Comparison of ENCODE assay signal across 29 cellular contexts in genomic region chr19:16912780-16913179, GRCh38. TPM values are rescaled to one million over a fixed set of nuclear protein-coding genes. Genes with fewer than 3 reads are reported as not detected.
"Had no signal": no experiment of that assay in that cellular context is flagged by ENCODE, and none has a peak within 500 bp of the region (broad histone marks: within the 10 kb centered on the region; RNA-seq: fewer than 3 reads in every experiment).

No MANE protein-coding gene starts in this region.

- H3K36me3 ChIP-seq: neural progenitor cell, ovary, spleen, suprapubic skin, transverse colon, vagina had no signal

- H3K4me3 Mint-ChIP-seq: naive thymus-derived CD4-positive, alpha-beta T cell; natural killer cell; nephron; stimulated activated effector memory CD8-positive, alpha-beta T cell treated with anti-CD3 and anti-CD28 coated beads, Interleukin-12 subunit alpha, Interleukin-12 subunit beta, amount 100 ng/mL, for 72 hours; stimulated activated naive CD8-positive, alpha-beta T cell treated with anti-CD3 and anti-CD28 coated beads, Interleukin-15, amount 100 ng/mL, for 72 hours; type B pancreatic cell had no signal

- H3K4me3 ChIP-seq: neural progenitor cell, ovary, psoas muscle, skin epidermis, smooth muscle cell, spleen, suprapubic skin, testis, tibial artery, transverse colon, vagina had no signal

- H3K36me3 Mint-ChIP-seq: stimulated activated effector memory CD8-positive, alpha-beta T cell treated with anti-CD3 and anti-CD28 coated beads, Interleukin-12 subunit alpha, Interleukin-12 subunit beta, amount 100 ng/mL, for 72 hours had no signal

- H3K27me3 ChIP-seq: neural progenitor cell, ovary, suprapubic skin, testis, tibial artery, transverse colon, vagina had no signal

- H3K27ac Mint-ChIP-seq: natural killer cell; nephron; neural progenitor cell; progenitor cell of endocrine pancreas; stimulated activated effector memory CD8-positive, alpha-beta T cell treated with anti-CD3 and anti-CD28 coated beads, Interleukin-12 subunit alpha, Interleukin-12 subunit beta, amount 100 ng/mL, for 72 hours; type B pancreatic cell had no signal

- DNase-seq: naive thymus-derived CD4-positive, alpha-beta T cell; natural killer cell; occipital lobe; ovary; spleen; stimulated activated CD4-positive, alpha-beta T cell treated with anti-CD3 and anti-CD28 coated beads, Interleukin-12 subunit alpha, Interleukin-12 subunit beta, amount 100 ng/mL, for 4 hours; stimulated activated CD4-positive, alpha-beta T cell treated with anti-CD3 and anti-CD28 coated beads, Interleukin-1b, Interleukin-23, amount 100 ng/mL, for 48 hours; stimulated activated CD4-positive, alpha-beta T cell treated with anti-CD3 and anti-CD28 coated beads, Interleukin-4, amount 100 ng/mL, for 1 hour; stimulated activated naive CD4-positive, alpha-beta T cell; stimulated activated naive CD8-positive, alpha-beta T cell treated with anti-CD3 and anti-CD28 coated beads, Interleukin-15, amount 100 ng/mL, for 72 hours; stimulated activated naive CD8-positive, alpha-beta T cell treated with anti-CD3 and anti-CD28 coated beads, Interleukin-15, Interleukin-2, amounts not matched to agents 100 U/mL and 50 U/mL, for 24 hours; substantia nigra; testis; tibial artery; transverse colon had no signal

- H3K27me3 Mint-ChIP-seq: progenitor cell of endocrine pancreas; stimulated activated naive CD8-positive, alpha-beta T cell treated with anti-CD3 and anti-CD28 coated beads, Interleukin-15, amount 100 ng/mL, for 72 hours; type B pancreatic cell had no signal

- H3K27ac ChIP-seq: neural progenitor cell, ovary, parathyroid adenoma, psoas muscle, skin epidermis, spleen, suprapubic skin, testis, tibial artery, transverse colon, vagina had no signal

- H3K4me1 ChIP-seq: neural progenitor cell, parathyroid adenoma, psoas muscle, spleen, suprapubic skin, testis, tibial artery, transverse colon, vagina had no signal

- ATAC-seq: naive thymus-derived CD4-positive, alpha-beta T cell; natural killer cell; psoas muscle; right cardiac atrium; sciatic nerve; stimulated activated effector memory CD8-positive, alpha-beta T cell treated with anti-CD3 and anti-CD28 coated beads, Interleukin-12 subunit alpha, Interleukin-12 subunit beta, amount 100 ng/mL, for 72 hours; stimulated activated naive CD8-positive, alpha-beta T cell treated with anti-CD3 and anti-CD28 coated beads, Interleukin-15, amount 100 ng/mL, for 72 hours; stimulated activated naive CD8-positive, alpha-beta T cell treated with anti-CD3 and anti-CD28 coated beads, Interleukin-15, Interleukin-2, amounts not matched to agents 100 U/mL and 50 U/mL, for 24 hours had no signal

- H3K9me3 ChIP-seq: testis had no signal

- H3K4me1 Mint-ChIP-seq: natural killer cell; nephron; neural progenitor cell; stimulated activated effector memory CD8-positive, alpha-beta T cell treated with anti-CD3 and anti-CD28 coated beads, Interleukin-12 subunit alpha, Interleukin-12 subunit beta, amount 100 ng/mL, for 72 hours; stimulated activated naive CD8-positive, alpha-beta T cell treated with anti-CD3 and anti-CD28 coated beads, Interleukin-15, amount 100 ng/mL, for 72 hours had no signal

RNA-seq across cellular contexts. Expression of gene F2RL3, which starts 24.0 kb away (rescaled TPM):
- total RNA-seq: progenitor cell of endocrine pancreas, renal cortical epithelial cell had no signal
